Comparison of ENCODE assay signal across 8 cellular contexts in the genomic region with DNA sequence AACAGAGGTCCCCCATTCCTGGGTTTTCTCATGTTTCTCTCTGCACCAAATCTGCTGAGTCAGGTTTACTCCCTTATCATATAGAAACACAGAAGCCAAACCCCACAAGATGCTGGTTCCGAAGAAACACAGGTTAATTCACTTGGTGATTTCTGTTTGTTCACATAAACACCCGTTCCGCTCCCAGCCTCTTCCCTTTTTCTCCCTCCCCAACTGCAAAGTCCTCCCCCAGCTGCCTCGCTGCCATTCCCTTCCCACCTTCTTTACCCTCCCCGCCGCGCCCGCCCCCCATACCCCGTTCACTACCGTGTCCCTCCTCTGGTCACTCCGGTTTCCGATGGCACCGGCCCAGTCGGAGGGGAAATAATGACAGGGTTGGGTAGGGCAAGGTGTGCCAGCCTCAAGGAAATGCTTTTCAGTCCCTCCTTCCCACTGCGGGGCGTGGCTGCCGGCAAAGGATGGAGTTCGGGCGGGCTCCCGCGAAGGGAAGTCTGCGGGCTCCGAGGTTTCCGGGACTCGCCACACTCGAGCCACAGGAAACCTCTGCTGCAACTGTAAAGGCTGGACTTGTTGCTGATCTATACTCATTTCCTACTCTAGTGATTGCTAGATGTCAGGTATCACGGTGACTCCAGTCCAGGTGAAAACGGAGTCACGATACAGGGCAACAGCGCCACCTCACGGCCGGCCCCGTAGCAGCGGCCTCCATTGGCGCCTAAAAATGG. TPM values are rescaled to one million over a fixed set of nuclear protein-coding genes. Genes with fewer than 3 reads are reported as not detected.
DNase-seq lines count a peak whose midpoint lies in the region; ATAC-seq and TF ChIP-seq lines count a peak whose summit lies in the region.

Gene STYK1 (minus strand): TSS at position 393 of the 725 bp plus-strand sequence. CDS start 39,434 bp downstream, outside the sequence.

- H3K4me3 Mint-ChIP-seq in activated T-helper 1 cell treated with anti-CD3 and anti-CD28 coated beads, Interleukin-12 subunit alpha, Interleukin-12 subunit beta, Interleukin-2, Interleukin-4 antibody, amounts not matched to agents 30 ng/mL and 10 ng/mL and 1 ng/mL, durations not matched to agents 14 hours and 24 hours and 36 hours: peak within 1 kb of the TSS; percentile 86

- intact Hi-C loops in activated T-helper 1 cell treated with anti-CD3 and anti-CD28 coated beads, Interleukin-12 subunit alpha, Interleukin-12 subunit beta, Interleukin-2, Interleukin-4 antibody, amounts not matched to agents 30 ng/mL and 10 ng/mL and 1 ng/mL, durations not matched to agents 14 hours and 24 hours and 36 hours (cut with micrococcal nuclease): loop anchor here (1.0 to 2.0 kb wide), 9 partner anchors 27 to 521 kb away; partner anchors contain the start of genes MAGOHB and YBX3

- peak; percentile 77 for ATAC-seq in stimulated activated naive CD8-positive, alpha-beta T cell treated with anti-CD3 and anti-CD28 coated beads, Interleukin-15, Interleukin-2, amounts not matched to agents 100 U/mL and 50 U/mL, for 24 hours

- TF ChIP-seq RAD21 in neural cell (conservative IDR thresholded peaks at IDR 0.05): peak; percentile 74

- H3K27ac ChIP-seq in HL-60 (replicated peaks) (peak within 1 kb of the TSS; percentile 27), OCI-LY3 (ENCODE audit: low read length) (no peak within 1 kb of the TSS), neural cell (ENCODE audit: low read length) (no peak within 1 kb of the TSS)

- H3K9me2 ChIP-seq in neural cell (ENCODE audit: insufficient read depth, low read length): no peaks in the 10 kb centered on the region

- no peaks in the 10 kb centered on the region for H3K79me2 ChIP-seq in OCI-LY3 (ENCODE audit: low read length)
- no peaks in the 10 kb centered on the region for H3K79me2 ChIP-seq in neural cell (replicated peaks; ENCODE audit: insufficient read depth, low read length)

- peak; percentile 13 for TF ChIP-seq EP300 in neural cell (conservative IDR thresholded peaks at IDR 0.05; ENCODE audit: poor library complexity, severe bottlenecking)

- peak within 1 kb of the TSS; percentile 72 for H3K27ac Mint-ChIP-seq in activated T-helper 1 cell treated with anti-CD3 and anti-CD28 coated beads, Interleukin-12 subunit alpha, Interleukin-12 subunit beta, Interleukin-2, Interleukin-4 antibody, amounts not matched to agents 30 ng/mL and 10 ng/mL and 1 ng/mL, durations not matched to agents 14 hours and 24 hours and 36 hours

- H3K27me3 ChIP-seq in HL-60 (ENCODE audit: insufficient read depth, poor library complexity, severe bottlenecking) (no peaks in the 10 kb centered on the region), OCI-LY3 (ENCODE audit: low read depth, low read length) (peaks cover 23% of the 10 kb centered on the region; the same call in 1 of the 2 replicates), neural cell (ENCODE audit: insufficient read depth, low read depth, low read length) (peaks cover 9% of the 10 kb centered on the region)

- H3K4me3 ChIP-seq in HL-60 (replicated peaks; ENCODE audit: insufficient read depth, low read length): peak within 1 kb of the TSS; percentile 40
- peak within 1 kb of the TSS; percentile 89 for H3K4me3 ChIP-seq in OCI-LY3 (ENCODE audit: low read length)
- H3K4me3 ChIP-seq in fibroblast of the aortic adventitia (ENCODE audit: low read depth, low read length): peak within 1 kb of the TSS; percentile 71
- peak within 1 kb of the TSS; percentile 70 for H3K4me3 ChIP-seq in neural cell (ENCODE audit: low read length)

- H2AFZ ChIP-seq in OCI-LY3 (ENCODE audit: low read depth, low read length) (peak within 1 kb of the TSS; percentile 63), neural cell (ENCODE audit: low read depth, low read length) (peak within 1 kb of the TSS; percentile 38)

- DNase-seq in NK-92 treated with Interleukin-12 subunit alpha and Interleukin-12 subunit beta, amount 100 ng/mL, for 24 hours (lab: John Stamatoyannopoulos, UW): peak; percentile 65
- DNase-seq in NK-92 (lab: John Stamatoyannopoulos, UW; ENCODE audit: unreplicated experiment): no peak
- DNase-seq in HL-60 (ENCODE audit: low read depth in 1 of 2, low spot score in 1 of 2): peak; percentile 37 to 92
- peak; percentile 73 for DNase-seq in activated T-helper 1 cell treated with anti-CD3 and anti-CD28 coated beads, Interleukin-12 subunit alpha, Interleukin-12 subunit beta, Interleukin-2, Interleukin-4 antibody, amounts not matched to agents 30 ng/mL and 10 ng/mL and 1 ng/mL, durations not matched to agents 14 hours and 24 hours and 36 hours (ENCODE audit: low spot score)
- DNase-seq in fibroblast of the aortic adventitia (ENCODE audit: low read depth): peak; percentile 26
- peak; percentile 80 for DNase-seq in stimulated activated naive CD8-positive, alpha-beta T cell treated with anti-CD3 and anti-CD28 coated beads, Interleukin-15, Interleukin-2, amounts not matched to agents 100 U/mL and 50 U/mL, for 24 hours

- H4K20me1 ChIP-seq in OCI-LY3 (ENCODE audit: insufficient read depth, low read length) (no peaks in the 10 kb centered on the region), neural cell (ENCODE audit: insufficient read depth) (no peaks in the 10 kb centered on the region)

- no peaks in the 10 kb centered on the region for H3K9me3 ChIP-seq in OCI-LY3 (ENCODE audit: insufficient read depth, low read length)
- H3K9me3 ChIP-seq in neural cell (ENCODE audit: low read length): no peaks in the 10 kb centered on the region

- peaks cover 74% of the 10 kb centered on the region for H3K4me1 Mint-ChIP-seq in activated T-helper 1 cell treated with anti-CD3 and anti-CD28 coated beads, Interleukin-12 subunit alpha, Interleukin-12 subunit beta, Interleukin-2, Interleukin-4 antibody, amounts not matched to agents 30 ng/mL and 10 ng/mL and 1 ng/mL, durations not matched to agents 14 hours and 24 hours and 36 hours (ENCODE audit: low read depth)

- H3F3A ChIP-seq in neural cell (ENCODE audit: insufficient read depth, low read length, poor library complexity, severe bottlenecking): no peaks in the 10 kb centered on the region

- H3K4me1 ChIP-seq in OCI-LY3 (ENCODE audit: low read length): peaks cover 25% of the 10 kb centered on the region

- TF ChIP-seq CTCF in HL-60 (IDR thresholded peaks at IDR 0.05; ENCODE audit: insufficient read depth, low read length) (peak; percentile 67), OCI-LY3 (IDR thresholded peaks at IDR 0.05; ENCODE audit: low read depth, low read length) (peak; percentile 84), fibroblast of the aortic adventitia (IDR thresholded peaks at IDR 0.05; ENCODE audit: insufficient read depth, low read length) (peak; percentile 94), neural cell (IDR thresholded peaks at IDR 0.05; ENCODE audit: poor library complexity, severe bottlenecking) (peak; percentile 88)

- H3K9ac ChIP-seq in OCI-LY3 (ENCODE audit: low read length) (peak within 1 kb of the TSS; percentile 22; the same call in 1 of the 2 replicates), neural cell (ENCODE audit: low read length) (no peak within 1 kb of the TSS)

- H3K36me3 ChIP-seq in OCI-LY3 (replicated peaks; ENCODE audit: low read depth, low read length) (no peaks in the 10 kb centered on the region), neural cell (ENCODE audit: insufficient read depth, low read length) (no peaks in the 10 kb centered on the region)

- H3K27me3 Mint-ChIP-seq in activated T-helper 1 cell treated with anti-CD3 and anti-CD28 coated beads, Interleukin-12 subunit alpha, Interleukin-12 subunit beta, Interleukin-2, Interleukin-4 antibody, amounts not matched to agents 30 ng/mL and 10 ng/mL and 1 ng/mL, durations not matched to agents 14 hours and 24 hours and 36 hours (ENCODE audit: insufficient read depth): peaks cover 35% of the 10 kb centered on the region

- no peaks in the 10 kb centered on the region for H3K9me3 Mint-ChIP-seq in activated T-helper 1 cell treated with anti-CD3 and anti-CD28 coated beads, Interleukin-12 subunit alpha, Interleukin-12 subunit beta, Interleukin-2, Interleukin-4 antibody, amounts not matched to agents 30 ng/mL and 10 ng/mL and 1 ng/mL, durations not matched to agents 14 hours and 24 hours and 36 hours

- H3K4me2 ChIP-seq in OCI-LY3 (ENCODE audit: low read length): peak within 1 kb of the TSS; percentile 91
- peak within 1 kb of the TSS; percentile 58 for H3K4me2 ChIP-seq in neural cell (ENCODE audit: low read length)

- peaks cover 6% of the 10 kb centered on the region for H3K36me3 Mint-ChIP-seq in activated T-helper 1 cell treated with anti-CD3 and anti-CD28 coated beads, Interleukin-12 subunit alpha, Interleukin-12 subunit beta, Interleukin-2, Interleukin-4 antibody, amounts not matched to agents 30 ng/mL and 10 ng/mL and 1 ng/mL, durations not matched to agents 14 hours and 24 hours and 36 hours (ENCODE audit: low read depth)

TF ChIP-seq in neural cell, 6 proteins besides CTCF, POLR2A, EP300 and RAD21:
- TF ChIP-seq EZH2 (IDR thresholded peaks at IDR 0.05; ENCODE audit: borderline replicate concordance, insufficient read depth, low read length, poor library complexity, severe bottlenecking) (no peak), SMC3 (conservative IDR thresholded peaks at IDR 0.05; ENCODE audit: poor library complexity) (peak; percentile 77)

RNA-seq across cellular contexts. Expression of gene STYK1, which starts in this region (rescaled TPM):
- total RNA-seq in activated T-helper 1 cell treated with anti-CD3 and anti-CD28 coated beads, Interleukin-12 subunit alpha, Interleukin-12 subunit beta, Interleukin-2, Interleukin-4 antibody, amounts not matched to agents 30 ng/mL and 10 ng/mL and 1 ng/mL, durations not matched to agents 14 hours and 24 hours and 36 hours: 0.34 TPM in 1 of 2 replicates, not detected in the other
- 0.27 TPM in 1 of 2 replicates, not detected in the other for total RNA-seq in fibroblast of the aortic adventitia (ENCODE audit: low replicate concordance)
- polyA plus RNA-seq in neural cell: 0.24 and 0.26 TPM in 2 replicates
- not detected in 2 replicates for polyA minus RNA-seq in neural cell

Comparison
In these comparisons a context has a peak if more than half of its experiments do, and no peak if none do; other contexts are left out.
1. Peak in DNase-seq in activated T-helper 1 cell treated with anti-CD3 and anti-CD28 coated beads, Interleukin-12 subunit alpha, Interleukin-12 subunit beta, Interleukin-2, Interleukin-4 antibody, amounts not matched to agents 30 ng/mL and 10 ng/mL and 1 ng/mL, durations not matched to agents 14 hours and 24 hours and 36 hours; RNA of the gene not detected or under 1 TPM.
2. Peak in DNase-seq and H3K4me3 ChIP-seq in fibroblast of the aortic adventitia; RNA of the gene not detected or under 1 TPM.